2 cellular contexts compared by ENCODE assay signal in the genomic region with DNA sequence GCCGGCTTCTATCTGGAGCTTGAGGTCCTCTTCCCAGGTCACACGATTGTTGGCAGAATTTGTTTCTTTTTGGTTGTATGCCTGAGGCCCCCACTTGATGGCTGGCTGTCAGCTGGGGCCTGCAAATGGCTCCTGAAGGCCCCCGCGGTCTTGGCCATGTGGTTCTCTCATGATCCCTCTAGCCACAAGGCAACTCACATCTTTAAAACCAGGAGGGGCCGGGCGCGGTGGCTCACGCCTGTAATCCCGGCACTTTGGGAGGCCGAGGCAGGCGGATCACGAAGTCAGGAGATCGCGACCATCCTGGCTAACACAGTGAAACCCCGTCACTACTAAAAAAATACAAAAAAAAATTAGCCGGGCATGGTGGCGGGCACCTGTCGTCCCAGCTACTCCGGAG.
DNase-seq lines count a peak whose midpoint lies in the region; TF ChIP-seq lines count a peak whose summit lies in the region.
"Not testable (repeated sequence)": the region's sequence is repeated elsewhere in the genome, so short reads cannot be mapped to it uniquely, and the experiment has no call there.

No MANE protein-coding gene starts in this region.

- intact Hi-C loops in posterior vena cava (cut with DNase I); spleen (cut with DNase I; ENCODE audit: low total_unique reads): not testable (repeated sequence)

- H3K27me3 ChIP-seq in spleen (replicated peaks in 1 of 7), result not testable (repeated sequence)

- H3K9me3 ChIP-seq in spleen, result not testable (repeated sequence)

- not testable (repeated sequence) for TF ChIP-seq CTCF in spleen (IDR thresholded peaks at IDR 0.05 in 8 of 11, conservative IDR thresholded peaks at IDR 0.05 in 3 of 11)

- not testable (repeated sequence) for TF ChIP-seq POLR2A in spleen (IDR thresholded peaks at IDR 0.05)

- DNase-seq in posterior vena cava (ENCODE audit: low spot score), result peak; percentile 61
- DNase-seq in spleen, result peak; percentile 65

- not testable (repeated sequence) for H3K27ac ChIP-seq in spleen

- H3K4me3 ChIP-seq in spleen, result not testable (repeated sequence)

- whole genome bisulfite sequencing in spleen, 5 donors, result 90 to 97% (median 94%) methylated on average over 19 of the region's 19 CpGs

- not testable (repeated sequence) for H3K4me1 ChIP-seq in spleen

- not testable (repeated sequence) for H3K36me3 ChIP-seq in spleen
